ENCODE assay signal across 13 cellular contexts in the genomic region with DNA sequence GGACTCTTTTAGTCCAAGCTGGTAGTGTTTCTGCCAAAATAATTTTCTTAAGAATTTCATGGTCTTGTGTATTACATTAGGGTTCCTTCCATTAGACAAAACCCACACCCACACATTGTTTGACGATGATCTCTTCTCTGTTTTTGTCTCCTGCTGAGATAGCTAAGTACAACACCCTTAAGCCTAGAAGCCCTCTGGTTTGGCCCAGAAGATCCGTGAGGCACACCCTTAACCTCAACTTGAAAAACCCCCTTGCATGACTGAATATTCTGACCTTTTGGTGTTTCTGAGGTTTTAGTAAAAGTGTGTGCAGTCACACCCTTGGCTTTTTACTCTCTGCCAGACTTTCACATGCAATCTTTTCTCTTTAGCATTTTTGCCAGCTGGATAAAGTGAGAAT. TPM values are rescaled to one million over a fixed set of nuclear protein-coding genes. Genes with fewer than 3 reads are reported as not detected.
DNase-seq lines count a peak whose midpoint lies in the region; ATAC-seq and TF ChIP-seq lines count a peak whose summit lies in the region.
"Had no signal": no experiment of that assay in that cellular context is flagged by ENCODE, and none has a peak within 500 bp of the region (broad histone marks: within the 10 kb centered on the region; RNA-seq: fewer than 3 reads in every experiment).

No MANE protein-coding gene starts in this region.

- 45 to 61% methylated on average over 2 of the region's 2 CpGs for WGBS in sigmoid colon, 2 donors

- no peak for TF ChIP-seq EP300 in sigmoid colon (IDR thresholded peaks at IDR 0.05)

- H3K4me3 Mint-ChIP-seq in CD8-positive, alpha-beta T cell, result no peak overlapping the region

- H3K9me3 ChIP-seq in adipocyte (ENCODE audit: control insufficient read depth, low read length) (peaks cover 19% of the 10 kb centered on the region), skeletal muscle satellite cell (replicated peaks; ENCODE audit: low read length) (peaks cover 4% of the 10 kb centered on the region), sigmoid colon (peaks cover 0 to 2% (median 0%) of the 10 kb centered on the region in 4 donors)
- H3K9me3 ChIP-seq in CD8-positive, alpha-beta T cell (ENCODE audit: low read length), result no peaks in the 10 kb centered on the region
- H3K9me3 ChIP-seq: body of pancreas, thyroid gland had no signal

- DNase-seq in adipocyte (ENCODE audit: low read depth), result peak; percentile 66
- DNase-seq in CD8-positive, alpha-beta T cell, result no peak
- DNase-seq in sigmoid colon, result no peak
- DNase-seq in NCI-H2196 (lab: John Stamatoyannopoulos, UW; ENCODE audit: unreplicated experiment), result no peak
- DNase-seq: activated CD4-positive, CD25-positive, alpha-beta regulatory T cell; body of pancreas; head of caudate nucleus; NCI-H1436; thyroid gland had no signal

- POLR2A ChIA-PET in CD8-positive, alpha-beta T cell (lab: Charles Lee), result no interaction called here

- H3K27me3 ChIP-seq in adipocyte (replicated peaks; ENCODE audit: control insufficient read depth, insufficient read depth, low read length) (no peaks in the 10 kb centered on the region), skeletal muscle satellite cell (ENCODE audit: control insufficient read depth, insufficient read depth, low read length) (no peaks in the 10 kb centered on the region), sigmoid colon (no peaks in the 10 kb centered on the region)
- H3K27me3 ChIP-seq in CD8-positive, alpha-beta T cell (ENCODE audit: insufficient read depth, low read length), result no peaks in the 10 kb centered on the region
- H3K27me3 ChIP-seq: body of pancreas, thyroid gland had no signal

- H3K36me3 ChIP-seq in adipocyte (ENCODE audit: control insufficient read depth, insufficient read depth, low read length, severe bottlenecking) (no peaks in the 10 kb centered on the region), skeletal muscle satellite cell (ENCODE audit: insufficient read depth, low read length) (no peaks in the 10 kb centered on the region), sigmoid colon (no peaks in the 10 kb centered on the region)
- H3K36me3 ChIP-seq in CD8-positive, alpha-beta T cell (ENCODE audit: insufficient read depth, low read length), result no peaks in the 10 kb centered on the region
- H3K36me3 ChIP-seq: thyroid gland had no signal

- no peak overlapping the region for H3K27ac Mint-ChIP-seq in CD8-positive, alpha-beta T cell

- ATAC-seq in GM18858 (IDR thresholded peaks at IDR 0.05; ENCODE audit: unreplicated experiment) (peak; percentile 63), HG02884 (IDR thresholded peaks at IDR 0.05; ENCODE audit: unreplicated experiment) (peak; percentile 78), GM19467 (IDR thresholded peaks at IDR 0.05; ENCODE audit: unreplicated experiment) (no peak)
- ATAC-seq in CD8-positive, alpha-beta T cell, result no peak
- ATAC-seq: body of pancreas had no signal

- intact Hi-C loops in CD8-positive, alpha-beta T cell (cut with DNase I, micrococcal nuclease), result no loop called here
- intact Hi-C loops in sigmoid colon (cut with DNase I), result no loop called here

- no peak for TF ChIP-seq POLR2A in sigmoid colon (IDR thresholded peaks at IDR 0.05)

- H3K4me3 ChIP-seq in adipocyte (ENCODE audit: low read length), result peak overlapping the region; percentile 61
- peak overlapping the region; percentile 14 for H3K4me3 ChIP-seq in skeletal muscle satellite cell (ENCODE audit: low read length)
- no peak overlapping the region for H3K4me3 ChIP-seq in CD8-positive, alpha-beta T cell (ENCODE audit: low read depth, low read length)
- H3K4me3 ChIP-seq in sigmoid colon, result no peak overlapping the region
- H3K4me3 ChIP-seq: body of pancreas, thyroid gland had no signal

- no peak overlapping the region for H3K27ac ChIP-seq in CD8-positive, alpha-beta T cell (ENCODE audit: low read depth, low read length)
- no peak overlapping the region for H3K27ac ChIP-seq in sigmoid colon
- H3K27ac ChIP-seq: body of pancreas, thyroid gland had no signal

- H3K9ac ChIP-seq in adipocyte (ENCODE audit: low read length) (peak overlapping the region; percentile 53), skeletal muscle satellite cell (ENCODE audit: low read depth, low read length) (peak overlapping the region; percentile 58)

- TF ChIP-seq CTCF in CD8-positive, alpha-beta T cell (IDR thresholded peaks at IDR 0.05), result no peak
- no peak for TF ChIP-seq CTCF in sigmoid colon (IDR thresholded peaks at IDR 0.05)

- H3K4me1 Mint-ChIP-seq in CD8-positive, alpha-beta T cell (ENCODE audit: low read depth), result no peaks in the 10 kb centered on the region

- H3K36me3 Mint-ChIP-seq in CD8-positive, alpha-beta T cell, result no peaks in the 10 kb centered on the region

- CTCF ChIA-PET in CD8-positive, alpha-beta T cell (lab: Charles Lee), result no interaction called here

- peaks cover 29% of the 10 kb centered on the region for H3K4me1 ChIP-seq in adipocyte (ENCODE audit: control insufficient read depth, insufficient read depth, low read length)
- peaks cover 60% of the 10 kb centered on the region for H3K4me1 ChIP-seq in skeletal muscle satellite cell (ENCODE audit: control insufficient read depth, insufficient read depth, low read length)
- no peaks in the 10 kb centered on the region for H3K4me1 ChIP-seq in CD8-positive, alpha-beta T cell (ENCODE audit: insufficient read depth, low read length)
- peaks cover 0 to 26% (median 2%) of the 10 kb centered on the region in 4 donors for H3K4me1 ChIP-seq in sigmoid colon
- H3K4me1 ChIP-seq: body of pancreas had no signal

- no peaks in the 10 kb centered on the region for H3K9me3 Mint-ChIP-seq in CD8-positive, alpha-beta T cell

- peaks cover 16% of the 10 kb centered on the region for H3K27me3 Mint-ChIP-seq in CD8-positive, alpha-beta T cell (ENCODE audit: low read depth)

- peak overlapping the region; percentile 32 for H3K4me2 ChIP-seq in skeletal muscle satellite cell (ENCODE audit: low read length)

RNA-seq across cellular contexts. Expression of a gene that starts 29.3 kb away (rescaled TPM):
- total RNA-seq in skeletal muscle satellite cell (2012; rRNA removed), result 15.5 and 20.8 TPM in 2 replicates
- total RNA-seq in CD8-positive, alpha-beta T cell, result 10 to 100 TPM; 37.2 to 38.7 TPM
- total RNA-seq in sigmoid colon, result 10 to 100 TPM; 10.9 to 16.6 (median 11.7) TPM
- polyA plus RNA-seq in sigmoid colon, result 1 to 10 TPM; 3.0 to 4.5 (median 4.4) TPM

RNA-seq across cellular contexts. Expression of a gene that starts 41.9 kb away (rescaled TPM):
- total RNA-seq in skeletal muscle satellite cell (2012; rRNA removed), result not detected in 2 replicates
- not detected for total RNA-seq in CD8-positive, alpha-beta T cell
- total RNA-seq in sigmoid colon, result 1 to 10 TPM in 1 of 4 donors, under 1 TPM in 2, not detected in 1; 0.16 to 2.5 (median 0.68) TPM
- polyA plus RNA-seq in sigmoid colon, result under 1 TPM in 1 of 3 donors, not detected in 2; 0.98 TPM
- total RNA-seq: body of pancreas, thyroid gland had no signal

RNA-seq across cellular contexts. Expression of a gene that starts 45.6 kb away (rescaled TPM):
- total RNA-seq in skeletal muscle satellite cell (2012; rRNA removed), result not detected in 2 replicates
- total RNA-seq in CD8-positive, alpha-beta T cell, result not detected
- under 1 TPM in 1 of 4 donors, not detected in 3; 0.41 TPM for total RNA-seq in sigmoid colon
- polyA plus RNA-seq in sigmoid colon, result under 1 TPM in 1 of 3 donors, not detected in 2; 0.57 TPM
- total RNA-seq: thyroid gland had no signal

Comparison
In these comparisons a context has a peak if more than half of its experiments do, and no peak if none do; other contexts are left out.
1. ATAC-seq: peak in GM18858 (single experiment) and HG02884 (single experiment); none in CD8-positive, alpha-beta T cell (single experiment) and GM19467 (single experiment).
2. H3K4me3 ChIP-seq: peak in adipocyte (single experiment) and skeletal muscle satellite cell (single experiment); none in CD8-positive, alpha-beta T cell (single experiment) and sigmoid colon (0 of 4).